In genomic region chr2:126692934-126693592, GRCh38 we compare ENCODE assay signal across 2 cellular contexts. TPM values are rescaled to one million over a fixed set of nuclear protein-coding genes. Genes with fewer than 3 reads are reported as not detected.
"Had no signal": no experiment of that assay in that cellular context is flagged by ENCODE, and none has a peak within 500 bp of the region (broad histone marks: within the 10 kb centered on the region; RNA-seq: fewer than 3 reads in every experiment).

No MANE protein-coding gene starts in this region.

RNA-seq across cellular contexts. Expression of gene GYPC, which starts 37.1 kb away (rescaled TPM):
- total RNA-seq: HT-29, SJSA1 had no signal
